ENCODE assay signal across 1 cellular context in the genomic region with DNA sequence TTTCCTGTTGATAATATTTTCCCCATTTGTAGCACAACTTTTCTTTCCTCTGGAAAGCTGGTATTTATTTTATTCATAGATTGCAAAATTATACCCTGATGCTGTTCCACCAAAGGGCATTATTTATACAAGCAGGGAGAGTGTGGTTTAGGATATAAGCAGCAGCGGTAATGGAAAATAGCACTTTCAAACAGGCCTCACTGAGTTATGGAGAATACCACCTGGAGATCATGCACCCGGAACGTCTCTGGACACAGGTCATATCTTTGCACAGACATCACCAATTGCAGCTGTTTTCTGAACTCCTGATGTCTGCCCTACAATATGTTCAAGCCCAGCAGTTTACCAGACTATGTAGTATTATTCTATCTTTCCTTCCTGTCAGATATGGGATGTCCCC.
TF ChIP-seq lines count a peak whose summit lies in the region.

No MANE protein-coding gene starts in this region.

TF ChIP-seq in endothelial cell of umbilical vein, 7 proteins besides CTCF, POLR2A, EP300 and RAD21:
- TF ChIP-seq POLR2AphosphoS5 (IDR thresholded peaks at IDR 0.05; ENCODE audit: insufficient read depth, low read depth, low read length) (no peak), FOS (IDR thresholded peaks at IDR 0.05; ENCODE audit: borderline replicate concordance, insufficient read depth, low read length) (no peak), MYC (IDR thresholded peaks at IDR 0.05; ENCODE audit: low read depth, low read length) (no peak), JUN (IDR thresholded peaks at IDR 0.05; ENCODE audit: borderline replicate concordance, insufficient read depth, insufficient read length, low read depth) (no peak), EZH2 (IDR thresholded peaks at IDR 0.05; ENCODE audit: borderline replicate concordance, low read depth, low read length, severe bottlenecking) (no peak), GATA2 (IDR thresholded peaks at IDR 0.05; ENCODE audit: insufficient read depth, insufficient read length, low read depth, low read length) (no peak)
- TF ChIP-seq, protein P1, sequence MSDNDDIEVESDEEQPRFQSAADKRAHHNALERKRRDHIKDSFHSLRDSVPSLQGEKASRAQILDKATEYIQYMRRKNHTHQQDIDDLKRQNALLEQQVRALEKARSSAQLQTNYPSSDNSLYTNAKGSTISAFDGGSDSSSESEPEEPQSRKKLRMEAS (IDR thresholded peaks at IDR 0.05; ENCODE audit: insufficient read depth, insufficient read length) = no peak
